ENCODE assay signal across 15 cellular contexts in the genomic region with DNA sequence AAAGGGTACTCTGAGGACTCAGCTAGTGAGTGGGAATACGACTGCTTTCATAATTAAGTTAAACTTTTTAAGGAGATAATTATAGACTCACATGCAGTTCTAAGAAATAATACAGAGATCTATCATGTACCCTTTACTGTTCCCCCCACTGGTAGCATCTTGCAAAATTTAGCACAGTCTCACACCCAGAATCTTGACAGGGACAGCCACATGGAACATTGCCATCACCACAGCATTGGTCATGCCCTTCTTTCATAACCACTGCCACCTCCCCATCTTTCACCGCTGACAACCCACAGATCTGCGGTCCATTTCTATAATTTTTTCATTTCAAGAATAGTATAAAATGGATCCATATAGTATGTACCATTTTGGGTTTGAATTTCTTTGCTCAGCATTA. TPM values are rescaled to one million over a fixed set of nuclear protein-coding genes. Genes with fewer than 3 reads are reported as not detected.
DNase-seq lines count a peak whose midpoint lies in the region; ATAC-seq and TF ChIP-seq lines count a peak whose summit lies in the region.
"Had no signal": no experiment of that assay in that cellular context is flagged by ENCODE, and none has a peak within 500 bp of the region (broad histone marks: within the 10 kb centered on the region; RNA-seq: fewer than 3 reads in every experiment).

No MANE protein-coding gene starts in this region.

- no peak for ATAC-seq in sciatic nerve

- H2AFZ ChIP-seq in Loucy (ENCODE audit: low read length) (peak overlapping the region; percentile 62; the same call in 1 of the 2 replicates), MM.1S (ENCODE audit: low read length) (no peak overlapping the region)
- H2AFZ ChIP-seq: GM23248 had no signal

- no peaks in the 10 kb centered on the region for H3F3A ChIP-seq in Loucy (ENCODE audit: low read depth)
- H3F3A ChIP-seq in MM.1S (ENCODE audit: insufficient read depth, low read length) = no peaks in the 10 kb centered on the region

- H3K4me2 ChIP-seq in Loucy (ENCODE audit: low read depth, low read length, poor library complexity, severe bottlenecking) (no peak overlapping the region), MM.1S (ENCODE audit: low read depth, low read length) (no peak overlapping the region)

- H3K27ac ChIP-seq in cingulate gyrus (ENCODE audit: low read depth, low read length) (peak overlapping the region; percentile 24), MM.1S (ENCODE audit: low read length) (no peak overlapping the region)
- no peak overlapping the region for H3K27ac ChIP-seq in effector memory CD4-positive, alpha-beta T cell (ENCODE audit: insufficient read depth, low read length, poor library complexity, severe bottlenecking)
- H3K27ac ChIP-seq: GM23248, HL-60 had no signal

- no peaks in the 10 kb centered on the region for H3K27me3 ChIP-seq in Loucy (ENCODE audit: insufficient read depth, low read length, poor library complexity, severe bottlenecking)
- no peaks in the 10 kb centered on the region for H3K27me3 ChIP-seq in effector memory CD4-positive, alpha-beta T cell (replicated peaks; ENCODE audit: control insufficient read depth, insufficient read depth, low read length, poor library complexity, severe bottlenecking)
- H3K27me3 ChIP-seq in MM.1S (replicated peaks; ENCODE audit: insufficient read depth, low read length) = no peaks in the 10 kb centered on the region

- intact Hi-C loops in sciatic nerve (cut with DNase I) = loop anchor here (5.0 kb wide), 1 partner anchor 77 kb away; no protein-coding TSS in a partner anchor

- H3K9me3 ChIP-seq in Loucy (ENCODE audit: insufficient read depth, low read depth, low read length) = no peaks in the 10 kb centered on the region
- H3K9me3 ChIP-seq in effector memory CD4-positive, alpha-beta T cell (ENCODE audit: control insufficient read depth, low read length) = no peaks in the 10 kb centered on the region
- H3K9me3 ChIP-seq in MM.1S (replicated peaks; ENCODE audit: insufficient read depth, low read length) = no peaks in the 10 kb centered on the region
- H3K9me3 ChIP-seq: HAP-1 had no signal

- DNase-seq in AML-193 (lab: John Stamatoyannopoulos, UW) (peak; percentile 6 to 13), sciatic nerve (ENCODE audit: low spot score) (peak; percentile 13), MM.1S (no peak), DMS114 treated with DMSO at 0.1 percent for 48 hours (lab: John Stamatoyannopoulos, UW; ENCODE audit: unreplicated experiment) (no peak)
- no peak for DNase-seq in effector memory CD4-positive, alpha-beta T cell
- DNase-seq: GF-D8, GM23248, IMR-90, NCI-H1105 treated with DMSO at 0.1 percent for 48 hours, NCI-H187 treated with DMSO at 0.1 percent for 48 hours, NCI-H526 had no signal

- no peaks in the 10 kb centered on the region for H4K20me1 ChIP-seq in Loucy (ENCODE audit: insufficient read depth, low read length, poor library complexity, severe bottlenecking)
- H4K20me1 ChIP-seq in MM.1S (ENCODE audit: insufficient read depth, low read length) = no peaks in the 10 kb centered on the region

- no peak overlapping the region for H3K9ac ChIP-seq in Loucy (ENCODE audit: low read depth, low read length, poor library complexity, severe bottlenecking)
- H3K9ac ChIP-seq in MM.1S (ENCODE audit: low read length) = no peak overlapping the region
- H3K9ac ChIP-seq: GM23248 had no signal

- H3K4me1 ChIP-seq in Loucy (ENCODE audit: insufficient read depth, low read length, poor library complexity, severe bottlenecking) (peaks cover 5% of the 10 kb centered on the region), MM.1S (ENCODE audit: low read length) (no peaks in the 10 kb centered on the region)
- no peaks in the 10 kb centered on the region for H3K4me1 ChIP-seq in effector memory CD4-positive, alpha-beta T cell (ENCODE audit: control insufficient read depth, insufficient read depth, low read length, poor library complexity, severe bottlenecking)

- no peaks in the 10 kb centered on the region for H3K79me2 ChIP-seq in Loucy (ENCODE audit: insufficient read depth, low read length)
- no peaks in the 10 kb centered on the region for H3K79me2 ChIP-seq in MM.1S (ENCODE audit: low read length)

- no peaks in the 10 kb centered on the region for H3K9me2 ChIP-seq in Loucy (replicated peaks; ENCODE audit: low read depth, low read length)
- no peaks in the 10 kb centered on the region for H3K9me2 ChIP-seq in MM.1S (replicated peaks; ENCODE audit: insufficient read depth, low read length)

- TF ChIP-seq CTCF in Loucy (conservative IDR thresholded peaks at IDR 0.05; ENCODE audit: low read length) = no peak
- TF ChIP-seq CTCF in MM.1S (IDR thresholded peaks at IDR 0.05; ENCODE audit: low read length) = no peak

- H3K4me3 ChIP-seq in Loucy (ENCODE audit: low read length, poor library complexity, severe bottlenecking) (no peak overlapping the region), MM.1S (ENCODE audit: low read length) (no peak overlapping the region)
- H3K4me3 ChIP-seq in effector memory CD4-positive, alpha-beta T cell (ENCODE audit: insufficient read depth, low read depth, low read length, poor library complexity, severe bottlenecking) = no peak overlapping the region
- H3K4me3 ChIP-seq: GM23248, HAP-1 had no signal

- H3K36me3 ChIP-seq in Loucy (ENCODE audit: insufficient read depth, low read length) (no peaks in the 10 kb centered on the region), MM.1S (replicated peaks; ENCODE audit: insufficient read depth, low read length) (no peaks in the 10 kb centered on the region)
- H3K36me3 ChIP-seq in effector memory CD4-positive, alpha-beta T cell (ENCODE audit: control insufficient read depth, insufficient read depth, low read length) = no peaks in the 10 kb centered on the region
- H3K36me3 ChIP-seq: HAP-1 had no signal

RNA-seq across cellular contexts. Expression of gene ARHGEF4, which starts 37.8 kb away (rescaled TPM):
- total RNA-seq in sciatic nerve = 12.1 TPM

Comparison
In these comparisons a context has a peak if more than half of its experiments do, and no peak if none do; other contexts are left out.
1. DNase-seq: peak in AML-193 (2 of 2) and sciatic nerve (single experiment); none in effector memory CD4-positive, alpha-beta T cell (0 of 3), MM.1S (single experiment) and DMS114 treated with DMSO at 0.1 percent for 48 hours (single experiment).